ENCODE assay signal across 20 cellular contexts in the genomic region with DNA sequence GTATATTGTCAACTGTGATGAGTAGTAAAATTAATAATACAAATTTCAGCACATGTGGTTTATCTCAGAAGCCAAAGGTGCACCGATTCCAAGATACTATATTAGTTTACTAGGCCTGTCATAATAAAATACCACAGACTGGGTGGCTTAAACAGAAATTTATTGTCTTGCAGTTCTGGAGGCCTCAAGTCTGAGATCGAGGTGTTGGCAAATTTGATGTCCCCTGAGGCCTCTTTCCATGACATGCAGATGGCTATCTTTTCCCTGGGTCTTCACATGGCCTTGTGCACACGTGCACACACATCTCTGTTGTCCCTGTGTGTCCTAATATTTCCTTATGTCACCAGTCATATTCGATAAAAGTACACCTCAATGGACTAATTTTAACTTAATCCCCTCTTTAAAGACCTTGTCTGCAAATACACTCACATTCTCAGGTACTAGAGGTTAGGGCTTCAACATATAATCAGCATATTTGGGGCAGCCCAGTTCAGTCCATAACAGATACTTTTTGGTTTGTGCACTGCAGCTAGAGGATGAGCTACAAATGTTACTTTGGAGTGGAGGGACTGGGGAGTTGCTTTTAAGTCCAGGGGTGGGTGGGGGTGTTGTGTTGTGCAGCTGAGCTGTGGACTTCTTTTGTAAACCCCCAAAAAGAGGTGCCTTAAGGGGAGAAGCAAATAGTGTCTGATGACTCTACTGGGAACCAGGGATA.
"Had no signal": no experiment of that assay in that cellular context is flagged by ENCODE, and none has a peak within 500 bp of the region (broad histone marks: within the 10 kb centered on the region; RNA-seq: fewer than 3 reads in every experiment).

No MANE protein-coding gene starts in this region.

- H3K27ac Mint-ChIP-seq: activated naive CD4-positive, alpha-beta T cell treated with anti-CD3 and anti-CD28 coated beads, Interleukin-2, amount 50 U/mL, for 72 hours; nephron; stimulated activated effector memory CD8-positive, alpha-beta T cell treated with anti-CD3 and anti-CD28 coated beads, Interleukin-12 subunit alpha, Interleukin-12 subunit beta, amount 100 ng/mL, for 72 hours; stimulated activated naive CD8-positive, alpha-beta T cell treated with anti-CD3 and anti-CD28 coated beads, Interleukin-15, Interleukin-2, amounts not matched to agents 100 ng/mL and 50 ng/mL, for 24 hours had no signal

- H3K9me3 Mint-ChIP-seq: activated naive CD4-positive, alpha-beta T cell treated with anti-CD3 and anti-CD28 coated beads, Interleukin-2, amount 50 U/mL, for 72 hours; activated T-cell treated with anti-CD3 and anti-CD28 coated beads, Interleukin-2, amount 50 U/mL, for 72 hours; nephron; stimulated activated effector memory CD8-positive, alpha-beta T cell treated with anti-CD3 and anti-CD28 coated beads, Interleukin-12 subunit alpha, Interleukin-12 subunit beta, amount 100 ng/mL, for 72 hours; stimulated activated naive CD8-positive, alpha-beta T cell treated with anti-CD3 and anti-CD28 coated beads, Interleukin-15, Interleukin-2, amounts not matched to agents 100 ng/mL and 50 ng/mL, for 24 hours had no signal

- FAIRE-seq: small intestine, urothelium cell line had no signal

- DNase-seq: activated naive CD4-positive, alpha-beta T cell; activated T-cell treated with anti-CD3 and anti-CD28 coated beads for 4 hours; colonic mucosa; dorsolateral prefrontal cortex; gastrocnemius medialis; left ventricle myocardium inferior; posterior cingulate gyrus; sigmoid colon had no signal

- H3K9me3 ChIP-seq: breast epithelium, colonic mucosa, gastrocnemius medialis, left ventricle myocardium inferior, mucosa of descending colon, sigmoid colon, thoracic aorta had no signal

- ATAC-seq: activated naive CD4-positive, alpha-beta T cell treated with anti-CD3 and anti-CD28 coated beads, Interleukin-2, amount 50 U/mL, for 72 hours; stimulated activated effector memory CD8-positive, alpha-beta T cell treated with anti-CD3 and anti-CD28 coated beads, Interleukin-12 subunit alpha, Interleukin-12 subunit beta, amount 100 ng/mL, for 72 hours had no signal

- H3K27me3 Mint-ChIP-seq: stimulated activated naive CD8-positive, alpha-beta T cell treated with anti-CD3 and anti-CD28 coated beads, Interleukin-15, Interleukin-2, amounts not matched to agents 100 ng/mL and 50 ng/mL, for 24 hours had no signal

- H2AFZ ChIP-seq: hepatocyte had no signal

- H3K4me3 ChIP-seq: breast epithelium, colonic mucosa, dorsolateral prefrontal cortex, gastrocnemius medialis, hepatocyte, left ventricle myocardium inferior, lung, mucosa of descending colon, sigmoid colon, thoracic aorta had no signal

- H3K27ac ChIP-seq: breast epithelium, colonic mucosa, dorsolateral prefrontal cortex, hepatocyte, left ventricle myocardium inferior, sigmoid colon, thoracic aorta had no signal

- H3K4me1 ChIP-seq: breast epithelium, colonic mucosa had no signal

- H3K4me2 ChIP-seq: hepatocyte had no signal

- H3K27me3 ChIP-seq: breast epithelium, colonic mucosa, dorsolateral prefrontal cortex, gastrocnemius medialis, hepatocyte, sigmoid colon had no signal

- H3K4me3 Mint-ChIP-seq: activated T-cell treated with anti-CD3 and anti-CD28 coated beads, Interleukin-2, amount 50 U/mL, for 72 hours; nephron; stimulated activated effector memory CD8-positive, alpha-beta T cell treated with anti-CD3 and anti-CD28 coated beads, Interleukin-12 subunit alpha, Interleukin-12 subunit beta, amount 100 ng/mL, for 72 hours; stimulated activated naive CD8-positive, alpha-beta T cell treated with anti-CD3 and anti-CD28 coated beads, Interleukin-15, Interleukin-2, amounts not matched to agents 100 ng/mL and 50 ng/mL, for 24 hours had no signal

- H3K36me3 ChIP-seq: breast epithelium, colonic mucosa, gastrocnemius medialis had no signal

- H3K4me1 Mint-ChIP-seq: nephron had no signal
